Comparison of ENCODE assay signal across 23 cellular contexts in genomic region chr2:126671488-126671887, GRCh38. TPM values are rescaled to one million over a fixed set of nuclear protein-coding genes. Genes with fewer than 3 reads are reported as not detected.
"Had no signal": no experiment of that assay in that cellular context is flagged by ENCODE, and none has a peak within 500 bp of the region (broad histone marks: within the 10 kb centered on the region; RNA-seq: fewer than 3 reads in every experiment).

No MANE protein-coding gene starts in this region.

- H3K9me3 Mint-ChIP-seq: stimulated activated naive CD8-positive, alpha-beta T cell treated with anti-CD3 and anti-CD28 coated beads, Interleukin-15, Interleukin-2, amounts not matched to agents 100 ng/mL and 50 ng/mL, for 24 hours had no signal

- DNase-seq: activated CD4-positive, alpha-beta T cell treated with anti-CD3 and anti-CD28 coated beads, Interleukin-2, amount 50 U/mL, for 48 hours; activated naive CD4-positive, alpha-beta T cell treated with Interleukin-2 at 50 U/mL for 16 hours; caudate nucleus; dermis blood vessel endothelial cell; effector CD8-positive, alpha-beta T cell; foreskin keratinocyte; kidney; lower lobe of right lung; mesendoderm; natural killer cell; ovary; spleen; stimulated activated CD4-positive, alpha-beta T cell treated with anti-CD3 and anti-CD28 coated beads, Interleukin-4, amount 100 ng/mL, for 24 hours; substantia nigra; T-helper 9 cell had no signal

- H3K36me3 ChIP-seq: neutrophil, ovary, prostate gland, right atrium auricular region had no signal

- H3K27ac Mint-ChIP-seq: activated T-helper 2 cell treated with anti-CD3 and anti-CD28 coated beads, Interferon-gamma antibody, Interleukin-2, Interleukin-4, amounts not matched to agents 10 μg/mL and 5 μg/mL and 100 μg/mL, durations not matched to agents 14 hours and 24 hours and 36 hours; brain; stimulated activated naive CD8-positive, alpha-beta T cell treated with anti-CD3 and anti-CD28 coated beads, Interleukin-15, Interleukin-2, amounts not matched to agents 100 ng/mL and 50 ng/mL, for 24 hours had no signal

- H3K4me1 ChIP-seq: foreskin keratinocyte, prostate gland had no signal

- H3K27me3 ChIP-seq: foreskin keratinocyte, neutrophil, ovary, right atrium auricular region, spleen, tibial artery had no signal

- H3K4me3 Mint-ChIP-seq: brain; natural killer cell; stimulated activated naive CD8-positive, alpha-beta T cell treated with anti-CD3 and anti-CD28 coated beads, Interleukin-15, Interleukin-2, amounts not matched to agents 100 ng/mL and 50 ng/mL, for 24 hours had no signal

- H3K4me3 ChIP-seq: lower lobe of right lung, ovary, prostate gland, right atrium auricular region, spleen, tibial artery had no signal

- ATAC-seq: foreskin keratinocyte, lower lobe of right lung, natural killer cell, SK-N-SH treated with all-trans-retinoic acid at 6 μM for 48 hours had no signal

- H3K27ac ChIP-seq: foreskin keratinocyte, lower lobe of right lung, neutrophil, ovary, prostate gland, spleen, tibial artery had no signal

- H3K27me3 Mint-ChIP-seq: brain; stimulated activated naive CD8-positive, alpha-beta T cell treated with anti-CD3 and anti-CD28 coated beads, Interleukin-15, Interleukin-2, amounts not matched to agents 100 ng/mL and 50 ng/mL, for 24 hours had no signal

- H3K9me3 ChIP-seq: neutrophil, ovary, prostate gland had no signal

RNA-seq across cellular contexts. Expression of gene GYPC, which starts 15.5 kb away (rescaled TPM):
- total RNA-seq: foreskin keratinocyte had no signal
